ENCODE assay signal across 9 cellular contexts in genomic region chr18:48832961-48833700, GRCh38.
DNase-seq lines count a peak whose midpoint lies in the region; ATAC-seq and TF ChIP-seq lines count a peak whose summit lies in the region.
"Had no signal": no experiment of that assay in that cellular context is flagged by ENCODE, and none has a peak within 500 bp of the region (broad histone marks: within the 10 kb centered on the region; RNA-seq: fewer than 3 reads in every experiment).

No MANE protein-coding gene starts in this region.

- H3K27me3 ChIP-seq in thoracic aorta (replicated peaks; ENCODE audit: insufficient read depth): no peaks in the 10 kb centered on the region

- no peaks in the 10 kb centered on the region for H3K9me3 ChIP-seq in thoracic aorta

- H3K4me3 ChIP-seq in GM12865 (ENCODE audit: low read depth, low read length): peak overlapping the region; percentile 62
- peak overlapping the region; percentile 47 for H3K4me3 ChIP-seq in thoracic aorta

- H3K27ac Mint-ChIP-seq in activated naive CD4-positive, alpha-beta T cell treated with anti-CD3 and anti-CD28 coated beads, Interleukin-2, amount 50 U/mL, for 72 hours: peak overlapping the region; percentile 87 to 95

- peaks cover 54 to 67% of the 10 kb centered on the region in 2 donors for H3K4me1 ChIP-seq in thoracic aorta (ENCODE audit: control insufficient read depth in 1 of 2, low read depth in 2 of 2)

- ATAC-seq in activated naive CD4-positive, alpha-beta T cell treated with anti-CD3 and anti-CD28 coated beads, Interleukin-2, amount 50 U/mL, for 72 hours: peak in 1 of 2 donors; percentile 26
- ATAC-seq in thoracic aorta (ENCODE audit: insufficient number of reproducible peaks, low FRiP score, low read depth) (no peak), GM18520 (IDR thresholded peaks at IDR 0.05; ENCODE audit: unreplicated experiment) (no peak)

- TF ChIP-seq CTCF in GM12865 (IDR thresholded peaks at IDR 0.05; ENCODE audit: insufficient read depth, low read depth, low read length, missing control alignments) (no peak), thoracic aorta (IDR thresholded peaks at IDR 0.05) (no peak)

- H3K36me3 Mint-ChIP-seq in activated naive CD4-positive, alpha-beta T cell treated with anti-CD3 and anti-CD28 coated beads, Interleukin-2, amount 50 U/mL, for 72 hours: peaks cover 0 to 7% of the 10 kb centered on the region in 2 donors

- peak; percentile 65 for DNase-seq in GM12865 (ENCODE audit: low read depth)
- DNase-seq in NCI-H748 (lab: John Stamatoyannopoulos, UW; ENCODE audit: unreplicated experiment): peak; percentile 74
- peak in 1 of 2 donors; percentile 76 for DNase-seq in activated naive CD4-positive, alpha-beta T cell treated with anti-CD3 and anti-CD28 coated beads, Interleukin-2, amount 50 U/mL, for 72 hours (ENCODE audit: low spot score in 2 of 2)
- peak; percentile 50 for DNase-seq in iris pigment epithelial cell (ENCODE audit: low read depth)
- no peak for DNase-seq in thoracic aorta (ENCODE audit: low spot score)
- no peak for DNase-seq in 8988T
- DNase-seq in NCI-H526 treated with DMSO at 0.1 percent for 48 hours (lab: John Stamatoyannopoulos, UW): no peak

- peak overlapping the region in 1 of 2 donors; percentile 19 for H3K27ac ChIP-seq in thoracic aorta
- H3K27ac ChIP-seq: VCaP had no signal

- no peaks in the 10 kb centered on the region for H3K9me3 Mint-ChIP-seq in activated naive CD4-positive, alpha-beta T cell treated with anti-CD3 and anti-CD28 coated beads, Interleukin-2, amount 50 U/mL, for 72 hours

- no peaks in the 10 kb centered on the region for H3K36me3 ChIP-seq in thoracic aorta

Comparison
In these comparisons a context has a peak if more than half of its experiments do, and no peak if none do; other contexts are left out.
1. DNase-seq: peak in GM12865 (single experiment), NCI-H748 (single experiment) and iris pigment epithelial cell (single experiment); none in thoracic aorta (single experiment), 8988T (single experiment) and NCI-H526 treated with DMSO at 0.1 percent for 48 hours (single experiment).